22 cellular contexts compared by ENCODE assay signal in the genomic region with DNA sequence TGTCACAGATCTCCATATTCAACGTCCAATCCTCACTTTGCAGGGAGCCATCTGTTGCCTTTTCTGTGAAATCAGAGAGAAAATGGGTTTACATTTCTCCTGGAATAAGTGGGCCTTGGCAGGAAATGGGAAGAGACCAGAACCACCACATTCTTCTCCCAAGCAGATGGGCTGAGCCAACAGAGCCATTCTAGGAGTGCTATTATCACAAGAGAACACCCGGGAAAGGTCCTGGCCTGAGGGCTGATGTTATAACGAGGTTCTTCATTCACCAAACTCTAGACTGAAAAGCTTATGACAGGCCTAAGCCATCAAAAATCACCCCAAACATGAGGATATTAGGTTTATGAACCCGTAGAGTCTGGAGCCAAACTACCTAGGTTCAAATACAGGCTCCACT.
DNase-seq lines count a peak whose midpoint lies in the region; ATAC-seq and TF ChIP-seq lines count a peak whose summit lies in the region.
"Had no signal": no experiment of that assay in that cellular context is flagged by ENCODE, and none has a peak within 500 bp of the region (broad histone marks: within the 10 kb centered on the region; RNA-seq: fewer than 3 reads in every experiment).

No MANE protein-coding gene starts in this region.

- no peak for TF ChIP-seq CTCF in HEK293 (tag by site-specific recombination; IDR thresholded peaks at IDR 0.05)
- TF ChIP-seq CTCF in mesothelial cell of epicardium (IDR thresholded peaks at IDR 0.05; ENCODE audit: unreplicated experiment): no peak
- no peak for TF ChIP-seq CTCF in prostate gland (IDR thresholded peaks at IDR 0.05)

- intact Hi-C loops in prostate gland (cut with DNase I): no loop called here

- no peaks in the 10 kb centered on the region for H3K27me3 Mint-ChIP-seq in mesothelial cell of epicardium (ENCODE audit: low read depth)
- H3K27me3 Mint-ChIP-seq: CD4-positive, CD25-positive, alpha-beta regulatory T cell had no signal

- DNase-seq in NCI-H69 (lab: John Stamatoyannopoulos, UW) (peak; percentile 61), mesothelial cell of epicardium (ENCODE audit: low spot score in 2 of 2, unreplicated experiment in 2 of 2) (no peak), prostate gland (ENCODE audit: low spot score) (no peak), cerebellar cortex (ENCODE audit: low spot score) (no peak)
- DNase-seq: ACHN; AML-193; Caco-2; CD4-positive, CD25-positive, alpha-beta regulatory T cell; EL; Karpas-422; MG63; NCI-H1105; NCI-H1694; NCI-H2107; NCI-H345; NCI-H748 treated with DMSO at 0.1 percent for 48 hours; OCI-M1; SHP77 treated with DMSO at 0.1 percent for 48 hours had no signal

- CTCF ChIA-PET in HEK293 (lab: Yijun Ruan, JAX): interaction anchor here (0.6 to 2.8 kb wide), 4 partner anchors 10 to 128 kb away, joined by 3 to 11 read pairs (median 6); no protein-coding TSS in a partner anchor

- H3K27me3 ChIP-seq in prostate gland (replicated peaks; ENCODE audit: insufficient read depth): no peaks in the 10 kb centered on the region
- H3K27me3 ChIP-seq: MG63 had no signal

- peaks cover 24% of the 10 kb centered on the region for H3K36me3 Mint-ChIP-seq in mesothelial cell of epicardium

- no peaks in the 10 kb centered on the region; the same call in 1 of the 2 replicates for H3K4me1 ChIP-seq in HEK293 (ENCODE audit: control insufficient read depth, insufficient read depth, low read length)
- H3K4me1 ChIP-seq in prostate gland (replicated peaks): peaks cover 13% of the 10 kb centered on the region
- H3K4me1 ChIP-seq: Caco-2 had no signal

- H3K4me3 ChIP-seq in HEK293 (ENCODE audit: low read depth, low read length) (no peak overlapping the region), prostate gland (no peak overlapping the region)
- H3K4me3 ChIP-seq: MG63 had no signal

- ATAC-seq in HG03354 (IDR thresholded peaks at IDR 0.05; ENCODE audit: poor library complexity, severe bottlenecking, unreplicated experiment) (no peak), HG03045 (IDR thresholded peaks at IDR 0.05; ENCODE audit: unreplicated experiment) (no peak)
- ATAC-seq: SK-N-SH treated with all-trans-retinoic acid at 6 μM for 48 hours had no signal

- H3K27ac Mint-ChIP-seq in mesothelial cell of epicardium: peak overlapping the region; percentile 87

- POLR2A ChIA-PET in HEK293 (lab: Yijun Ruan, JAX): no interaction called here

- WGBS in prostate gland: 51% methylated on average over 4 of the region's 4 CpGs

- TF ChIP-seq POLR2A in prostate gland (IDR thresholded peaks at IDR 0.05): no peak

- H3K36me3 ChIP-seq in HEK293 (ENCODE audit: control insufficient read depth in 2 of 2, insufficient read depth in 1 of 2, low read length in 2 of 2) (peaks cover 0 to 13% of the 10 kb centered on the region in 2 experiments; a peak in 1 of 3 replicates), prostate gland (no peaks in the 10 kb centered on the region)
- H3K36me3 ChIP-seq: MG63 had no signal

- H3K27ac ChIP-seq in HEK293 (ENCODE audit: extremely low read depth, low read depth, low read length) (no peak overlapping the region), prostate gland (peak overlapping the region; percentile 68 to 72)

- no peaks in the 10 kb centered on the region for H3K9me3 Mint-ChIP-seq in mesothelial cell of epicardium

- H3K4me3 Mint-ChIP-seq in mesothelial cell of epicardium: no peak overlapping the region
- H3K4me3 Mint-ChIP-seq: CD4-positive, CD25-positive, alpha-beta regulatory T cell had no signal

- H3K9me3 ChIP-seq in HEK293 (ENCODE audit: control insufficient read depth, insufficient read depth, low read depth, low read length): no peaks in the 10 kb centered on the region
- H3K9me3 ChIP-seq in prostate gland: no peaks in the 10 kb centered on the region
- H3K9me3 ChIP-seq: Caco-2, MG63 had no signal

- H3K4me1 Mint-ChIP-seq in mesothelial cell of epicardium: peaks cover 22% of the 10 kb centered on the region

TF ChIP-seq in HEK293, 187 proteins besides CTCF, POLR2A, EP300 and RAD21:
- no peak for TF ChIP-seq ZNF335 (tag by site-specific recombination; conservative IDR thresholded peaks at IDR 0.05)
- TF ChIP-seq SCRT2 (tag by site-specific recombination; IDR thresholded peaks at IDR 0.05): peak; percentile 37; the same call in 1 of the 2 replicates
